14 cellular contexts compared by ENCODE assay signal in genomic region chr17:48614904-48615211, GRCh38. TPM values are rescaled to one million over a fixed set of nuclear protein-coding genes. Genes with fewer than 3 reads are reported as not detected.
DNase-seq lines count a peak whose midpoint lies in the region; ATAC-seq and TF ChIP-seq lines count a peak whose summit lies in the region.
"Had no signal": no experiment of that assay in that cellular context is flagged by ENCODE, and none has a peak within 500 bp of the region (broad histone marks: within the 10 kb centered on the region; RNA-seq: fewer than 3 reads in every experiment).

No MANE protein-coding gene starts in this region.

- peak overlapping the region; percentile 62 for H3K27ac Mint-ChIP-seq in activated naive CD4-positive, alpha-beta T cell treated with anti-CD3 and anti-CD28 coated beads, Interleukin-2, amount 50 U/mL, for 24 hours
- H3K27ac Mint-ChIP-seq in activated B cell treated with CpG ODN at 0.5 μM for 24 hours = peak overlapping the region; percentile 36
- peak overlapping the region; percentile 92 for H3K27ac Mint-ChIP-seq in memory B cell

- H3K4me3 ChIP-seq in thoracic aorta = peak overlapping the region; percentile 81
- H3K4me3 ChIP-seq: lung had no signal

- H3K9me3 Mint-ChIP-seq in activated naive CD4-positive, alpha-beta T cell treated with anti-CD3 and anti-CD28 coated beads, Interleukin-2, amount 50 U/mL, for 24 hours = no peaks in the 10 kb centered on the region
- H3K9me3 Mint-ChIP-seq in activated B cell treated with CpG ODN at 0.5 μM for 24 hours (no peaks in the 10 kb centered on the region), memory B cell (peaks cover 2% of the 10 kb centered on the region)

- no peak overlapping the region for H3K27ac ChIP-seq in thoracic aorta
- H3K27ac ChIP-seq: esophagus muscularis mucosa, parathyroid adenoma had no signal

- H3K4me3 Mint-ChIP-seq in activated naive CD4-positive, alpha-beta T cell treated with anti-CD3 and anti-CD28 coated beads, Interleukin-2, amount 50 U/mL, for 24 hours = peak overlapping the region; percentile 70
- H3K4me3 Mint-ChIP-seq in activated B cell treated with CpG ODN at 0.5 μM for 24 hours (peak overlapping the region; percentile 12), memory B cell (no peak overlapping the region)

- TF ChIP-seq CTCF in activated B cell treated with CpG ODN at 0.5 μM for 24 hours (IDR thresholded peaks at IDR 0.05) (no peak), thoracic aorta (IDR thresholded peaks at IDR 0.05) (no peak)

- peaks cover 56% of the 10 kb centered on the region for H3K27me3 Mint-ChIP-seq in activated naive CD4-positive, alpha-beta T cell treated with anti-CD3 and anti-CD28 coated beads, Interleukin-2, amount 50 U/mL, for 24 hours
- H3K27me3 Mint-ChIP-seq in activated B cell treated with CpG ODN at 0.5 μM for 24 hours (peaks cover 56% of the 10 kb centered on the region), memory B cell (peaks cover 37% of the 10 kb centered on the region)

- ATAC-seq in activated B cell treated with CpG ODN at 0.5 μM for 24 hours (ENCODE audit: low read depth) = no peak
- no peak for ATAC-seq in memory B cell (ENCODE audit: low read depth)
- ATAC-seq in thoracic aorta (ENCODE audit: insufficient number of reproducible peaks, low FRiP score, low read depth) = no peak
- no peak for ATAC-seq in GM21447 (IDR thresholded peaks at IDR 0.05; ENCODE audit: unreplicated experiment)
- no peak for ATAC-seq in HG02970 (IDR thresholded peaks at IDR 0.05; ENCODE audit: low FRiP score, unreplicated experiment)
- ATAC-seq: Right ventricle myocardium inferior had no signal

- no peaks in the 10 kb centered on the region for H3K36me3 Mint-ChIP-seq in activated naive CD4-positive, alpha-beta T cell treated with anti-CD3 and anti-CD28 coated beads, Interleukin-2, amount 50 U/mL, for 24 hours
- H3K36me3 Mint-ChIP-seq in activated B cell treated with CpG ODN at 0.5 μM for 24 hours (ENCODE audit: low read depth) (peaks cover 7% of the 10 kb centered on the region), memory B cell (peaks cover 2% of the 10 kb centered on the region)

- intact Hi-C loops in activated B cell treated with CpG ODN at 0.5 μM for 24 hours (cut with micrococcal nuclease) = loop anchor here (5.0 to 10.0 kb wide), 3 partner anchors 132 to 770 kb away; partner anchors contain the start of genes IGF2BP1 and SCRN2

- H3K9me3 ChIP-seq in thoracic aorta = no peaks in the 10 kb centered on the region
- H3K9me3 ChIP-seq: esophagus muscularis mucosa had no signal

- DNase-seq in activated naive CD4-positive, alpha-beta T cell (lab: John Stamatoyannopoulos, UW) = no peak
- DNase-seq in activated B cell treated with CpG ODN at 0.5 μM for 24 hours (no peak), memory B cell (ENCODE audit: low spot score in 2 of 2) (no peak), thoracic aorta (ENCODE audit: low spot score) (no peak), occipital lobe (lab: John Stamatoyannopoulos, UW) (no peak)
- DNase-seq: Kasumi-1, NCI-H1930 had no signal

- H3K4me1 ChIP-seq in thoracic aorta (ENCODE audit: control insufficient read depth in 1 of 2, low read depth in 2 of 2) = peaks cover 4 to 44% of the 10 kb centered on the region in 2 donors
- H3K4me1 ChIP-seq: parathyroid adenoma had no signal

- peaks cover 67% of the 10 kb centered on the region for H3K4me1 Mint-ChIP-seq in activated naive CD4-positive, alpha-beta T cell treated with anti-CD3 and anti-CD28 coated beads, Interleukin-2, amount 50 U/mL, for 24 hours
- peaks cover 50% of the 10 kb centered on the region for H3K4me1 Mint-ChIP-seq in activated B cell treated with CpG ODN at 0.5 μM for 24 hours
- peaks cover 25% of the 10 kb centered on the region for H3K4me1 Mint-ChIP-seq in memory B cell

- H3K27me3 ChIP-seq in thoracic aorta (replicated peaks; ENCODE audit: insufficient read depth) = peaks cover 26% of the 10 kb centered on the region

- H3K36me3 ChIP-seq in thoracic aorta = no peaks in the 10 kb centered on the region
- H3K36me3 ChIP-seq: esophagus muscularis mucosa had no signal

- POLR2A ChIA-PET in activated B cell treated with CpG ODN at 0.5 μM for 24 hours (lab: Charles Lee) = interaction anchor here (0.6 to 1.4 kb wide), 3 partner anchors 22 to 293 kb away, joined by 3 to 7 read pairs (median 5); partner anchors contain the start of gene HOXB5

- CTCF ChIA-PET in activated B cell treated with CpG ODN at 0.5 μM for 24 hours (lab: Charles Lee) = interaction anchor here (1.4 to 2.7 kb wide), 2 partner anchors 22 kb away, joined by 4 to 27 read pairs; partner anchors contain the start of gene HOXB5

RNA-seq across cellular contexts. Expression of gene HOXB8, which starts 0.2 kb away (rescaled TPM):
- total RNA-seq in activated B cell treated with CpG ODN at 0.5 μM for 24 hours = not detected in 2 replicates
- 1 to 10 TPM in 1 of 2 donors, not detected in 1; 1.4 TPM for total RNA-seq in thoracic aorta
- not detected for total RNA-seq in occipital lobe
- total RNA-seq: esophagus muscularis mucosa, Right ventricle myocardium inferior had no signal

RNA-seq across cellular contexts. Expression of gene HOXB7, which starts 4.0 kb away (rescaled TPM):
- total RNA-seq in activated B cell treated with CpG ODN at 0.5 μM for 24 hours (0.60 and 0.93 TPM in 2 replicates), thoracic aorta (1 to 10 TPM in 1 of 2 donors, under 1 TPM in 1; 0.63 to 7.2 TPM), occipital lobe (not detected)

RNA-seq across cellular contexts. Expression of gene HOXB6, which starts 10.1 kb away (rescaled TPM):
- total RNA-seq in activated B cell treated with CpG ODN at 0.5 μM for 24 hours = not detected in 2 replicates
- 1 to 10 TPM; 4.2 to 9.9 TPM for total RNA-seq in thoracic aorta
- total RNA-seq in occipital lobe = not detected

RNA-seq across cellular contexts. Expression of gene HOXB9, which starts 11.3 kb away (rescaled TPM):
- 0.13 TPM in 1 of 2 replicates, not detected in the other for total RNA-seq in activated B cell treated with CpG ODN at 0.5 μM for 24 hours
- not detected for total RNA-seq in thoracic aorta
- total RNA-seq in occipital lobe = not detected
- total RNA-seq: esophagus muscularis mucosa, Right ventricle myocardium inferior had no signal

RNA-seq across cellular contexts. Expression of gene HOXB5, which starts 21.3 kb away (rescaled TPM):
- not detected in 2 replicates for total RNA-seq in activated B cell treated with CpG ODN at 0.5 μM for 24 hours
- 1 to 10 TPM in 1 of 2 donors, under 1 TPM in 1; 0.56 to 3.8 TPM for total RNA-seq in thoracic aorta
- total RNA-seq in occipital lobe = not detected
- total RNA-seq: Right ventricle myocardium inferior had no signal

Comparison
In these comparisons a context has a peak if more than half of its experiments do, and no peak if none do; other contexts are left out.
1. H3K27ac Mint-ChIP-seq: peak in every context shown above with its lines; median percentile 92 in memory B cell; 62 in activated naive CD4-positive, alpha-beta T cell treated with anti-CD3 and anti-CD28 coated beads, Interleukin-2, amount 50 U/mL, for 24 hours; 36 in activated B cell treated with CpG ODN at 0.5 μM for 24 hours.